In the genomic region with DNA sequence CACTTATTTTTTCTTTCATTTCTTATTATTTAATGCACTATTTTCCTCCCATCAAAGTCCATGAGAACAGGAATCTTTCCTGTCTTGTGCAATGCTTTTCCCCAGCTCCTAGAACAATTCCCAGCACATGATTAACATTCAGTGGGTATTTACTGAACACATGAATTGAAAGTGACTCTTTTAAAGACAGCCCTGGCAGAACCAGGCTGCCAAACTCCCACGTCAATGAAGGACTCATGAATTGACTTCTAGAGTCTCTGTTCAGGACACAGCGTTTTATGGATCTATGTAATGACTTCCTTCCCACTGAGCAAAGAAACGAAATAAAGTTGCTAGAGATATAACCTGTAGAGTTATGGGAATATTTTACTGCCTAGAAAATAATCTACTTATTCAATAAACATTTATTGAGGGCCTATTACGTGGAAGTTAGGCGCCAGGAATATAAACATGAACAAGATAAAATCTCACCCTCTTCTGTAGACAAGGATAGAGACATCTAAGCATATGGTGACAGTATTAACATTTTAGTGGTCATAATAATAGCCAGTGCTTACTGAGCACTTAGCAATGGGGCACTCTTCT, we compare ENCODE assay signal across 21 cellular contexts.
"Had no signal": no experiment of that assay in that cellular context is flagged by ENCODE, and none has a peak within 500 bp of the region (broad histone marks: within the 10 kb centered on the region; RNA-seq: fewer than 3 reads in every experiment).

No MANE protein-coding gene starts in this region.

- DNase-seq: activated B cell treated with CpG ODN at 0.5 μM for 24 hours; activated CD4-positive, alpha-beta T cell treated with anti-CD3 and anti-CD28 coated beads, Interleukin-2, amount 10 ng/mL, durations not matched to agents 24 days and 14 days; activated CD8-positive, alpha-beta T cell treated with anti-CD3 and anti-CD28 coated beads for 36 hours; activated naive CD4-positive, alpha-beta T cell treated with Interleukin-2 at 50 U/mL for 16 hours; activated naive CD8-positive, alpha-beta T cell treated with anti-CD3 and anti-CD28 coated beads, Interleukin-2, amount 10 ng/mL, durations not matched to agents 7 days and 5 days; activated T-cell treated with anti-CD3 and anti-CD28 coated beads, Interleukin-2, amount 50 U/mL, for 1 hour; caudate nucleus; naive B cell; right lobe of liver; SK-N-SH; stimulated activated CD4-positive, alpha-beta T cell treated with anti-CD3 and anti-CD28 coated beads, Interleukin-4, amount 100 ng/mL, for 24 hours; stomach; T-cell had no signal

- H3K36me3 ChIP-seq: right lobe of liver, stomach, thoracic aorta had no signal

- H3K4me1 Mint-ChIP-seq: activated B cell treated with CpG ODN at 0.5 μM for 24 hours; activated CD4-positive, alpha-beta T cell treated with anti-CD3 and anti-CD28 coated beads, Interleukin-2, amount 10 ng/mL, durations not matched to agents 24 days and 14 days; activated naive CD8-positive, alpha-beta T cell treated with anti-CD3 and anti-CD28 coated beads, Interleukin-2, amount 10 ng/mL, durations not matched to agents 7 days and 5 days; naive B cell; neural crest cell; stimulated activated effector memory CD8-positive, alpha-beta T cell treated with anti-CD3 and anti-CD28 coated beads, Interleukin-12 subunit alpha, Interleukin-12 subunit beta, amount 100 ng/mL, for 72 hours; T-cell had no signal

- H3K4me3 ChIP-seq: coronary artery, right lobe of liver, stomach, thoracic aorta had no signal

- ATAC-seq: activated CD8-positive, alpha-beta T cell treated with anti-CD3 and anti-CD28 coated beads for 36 hours; left lobe of liver; right lobe of liver; stimulated activated effector memory CD8-positive, alpha-beta T cell treated with anti-CD3 and anti-CD28 coated beads, Interleukin-12 subunit alpha, Interleukin-12 subunit beta, amount 100 ng/mL, for 72 hours; T-cell had no signal

- H3K27me3 ChIP-seq: right lobe of liver, stomach had no signal

- H3K27ac Mint-ChIP-seq: activated B cell treated with CpG ODN at 0.5 μM for 24 hours; activated CD4-positive, alpha-beta T cell treated with anti-CD3 and anti-CD28 coated beads, Interleukin-2, amount 10 ng/mL, durations not matched to agents 24 days and 14 days; activated CD8-positive, alpha-beta T cell treated with anti-CD3 and anti-CD28 coated beads for 36 hours; activated naive CD8-positive, alpha-beta T cell treated with anti-CD3 and anti-CD28 coated beads, Interleukin-2, amount 10 ng/mL, durations not matched to agents 7 days and 5 days; activated T-helper 2 cell treated with anti-CD3 and anti-CD28 coated beads, Interferon-gamma antibody, Interleukin-2, Interleukin-4, amounts not matched to agents 10 μg/mL and 5 μg/mL and 100 μg/mL, durations not matched to agents 14 hours and 24 hours and 36 hours; progenitor cell of endocrine pancreas; stimulated activated effector memory CD8-positive, alpha-beta T cell treated with anti-CD3 and anti-CD28 coated beads, Interleukin-12 subunit alpha, Interleukin-12 subunit beta, amount 100 ng/mL, for 72 hours; T-cell had no signal

- H3K9me3 Mint-ChIP-seq: activated B cell treated with CpG ODN at 0.5 μM for 24 hours; activated CD8-positive, alpha-beta T cell treated with anti-CD3 and anti-CD28 coated beads for 36 hours; activated naive CD8-positive, alpha-beta T cell treated with anti-CD3 and anti-CD28 coated beads, Interleukin-2, amount 10 ng/mL, durations not matched to agents 7 days and 5 days; neural crest cell had no signal

- H3K27ac ChIP-seq: right lobe of liver, thoracic aorta had no signal

- H3K4me3 Mint-ChIP-seq: activated B cell treated with CpG ODN at 0.5 μM for 24 hours; activated CD4-positive, alpha-beta T cell treated with anti-CD3 and anti-CD28 coated beads, Interleukin-2, amount 10 ng/mL, durations not matched to agents 24 days and 14 days; activated CD8-positive, alpha-beta T cell treated with anti-CD3 and anti-CD28 coated beads for 36 hours; activated naive CD8-positive, alpha-beta T cell treated with anti-CD3 and anti-CD28 coated beads, Interleukin-2, amount 10 ng/mL, durations not matched to agents 7 days and 5 days; brain; neural crest cell; stimulated activated effector memory CD8-positive, alpha-beta T cell treated with anti-CD3 and anti-CD28 coated beads, Interleukin-12 subunit alpha, Interleukin-12 subunit beta, amount 100 ng/mL, for 72 hours; T-cell had no signal

- H3K36me3 Mint-ChIP-seq: activated naive CD8-positive, alpha-beta T cell treated with anti-CD3 and anti-CD28 coated beads, Interleukin-2, amount 10 ng/mL, durations not matched to agents 7 days and 5 days; brain; naive B cell; stimulated activated effector memory CD8-positive, alpha-beta T cell treated with anti-CD3 and anti-CD28 coated beads, Interleukin-12 subunit alpha, Interleukin-12 subunit beta, amount 100 ng/mL, for 72 hours; T-cell had no signal

- H3K9me3 ChIP-seq: right lobe of liver, SK-N-SH, stomach, thoracic aorta had no signal

- H3K4me1 ChIP-seq: right lobe of liver had no signal

- H3K27me3 Mint-ChIP-seq: activated B cell treated with CpG ODN at 0.5 μM for 24 hours; activated CD4-positive, alpha-beta T cell treated with anti-CD3 and anti-CD28 coated beads, Interleukin-2, amount 10 ng/mL, durations not matched to agents 24 days and 14 days; activated CD8-positive, alpha-beta T cell treated with anti-CD3 and anti-CD28 coated beads for 36 hours; activated naive CD8-positive, alpha-beta T cell treated with anti-CD3 and anti-CD28 coated beads, Interleukin-2, amount 10 ng/mL, durations not matched to agents 7 days and 5 days; T-cell had no signal
